ENCODE assay signal across 1 cellular context in the genomic region with DNA sequence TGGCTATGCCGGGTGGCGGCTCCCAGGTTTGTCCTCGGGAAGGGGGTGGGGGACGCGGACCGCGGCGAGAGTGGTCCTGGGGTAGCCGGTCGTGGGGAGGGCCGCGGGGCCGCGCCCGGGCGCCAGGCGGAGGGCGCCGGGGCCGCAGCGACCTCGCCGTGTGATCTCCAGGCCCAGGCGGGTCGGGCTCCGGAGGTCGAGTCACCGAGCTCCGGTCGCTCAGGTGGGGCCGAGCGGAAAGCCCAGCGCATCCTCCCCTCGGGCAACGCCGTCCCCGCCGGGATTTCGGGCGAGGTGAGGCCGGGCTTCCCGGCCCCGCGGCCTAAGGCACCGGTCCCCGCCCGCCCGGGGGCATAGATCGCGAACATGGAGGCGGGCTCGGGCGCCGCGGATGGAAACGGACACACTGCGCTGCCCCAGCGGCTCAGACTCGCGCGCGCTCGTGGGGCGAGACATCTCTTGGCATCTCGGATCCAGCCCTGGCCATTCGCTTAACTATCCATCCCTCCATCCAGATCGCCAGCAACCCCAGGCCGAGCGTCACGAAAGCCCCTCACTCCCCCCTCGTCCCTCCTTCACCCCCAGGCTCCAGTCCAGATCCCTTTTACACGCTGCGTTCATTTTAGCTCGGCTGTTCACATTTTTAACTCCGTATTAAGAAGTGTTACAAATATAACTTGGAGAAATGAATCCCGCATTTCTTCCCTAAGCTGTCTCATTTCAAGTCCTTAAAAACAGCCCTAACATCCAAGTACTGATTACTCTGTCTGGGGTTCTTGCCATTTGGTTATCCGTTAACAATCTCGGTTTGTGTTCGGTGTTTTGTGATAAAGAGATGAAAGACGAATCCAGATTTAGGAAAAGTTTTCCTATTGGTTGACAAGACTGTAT.
TF ChIP-seq lines count a peak whose summit lies in the region.

No MANE protein-coding gene starts in this region.

TF ChIP-seq in WTC11, 78 proteins besides CTCF, POLR2A, EP300 and RAD21 (continued from another document):
- TF ChIP-seq, protein P1, sequence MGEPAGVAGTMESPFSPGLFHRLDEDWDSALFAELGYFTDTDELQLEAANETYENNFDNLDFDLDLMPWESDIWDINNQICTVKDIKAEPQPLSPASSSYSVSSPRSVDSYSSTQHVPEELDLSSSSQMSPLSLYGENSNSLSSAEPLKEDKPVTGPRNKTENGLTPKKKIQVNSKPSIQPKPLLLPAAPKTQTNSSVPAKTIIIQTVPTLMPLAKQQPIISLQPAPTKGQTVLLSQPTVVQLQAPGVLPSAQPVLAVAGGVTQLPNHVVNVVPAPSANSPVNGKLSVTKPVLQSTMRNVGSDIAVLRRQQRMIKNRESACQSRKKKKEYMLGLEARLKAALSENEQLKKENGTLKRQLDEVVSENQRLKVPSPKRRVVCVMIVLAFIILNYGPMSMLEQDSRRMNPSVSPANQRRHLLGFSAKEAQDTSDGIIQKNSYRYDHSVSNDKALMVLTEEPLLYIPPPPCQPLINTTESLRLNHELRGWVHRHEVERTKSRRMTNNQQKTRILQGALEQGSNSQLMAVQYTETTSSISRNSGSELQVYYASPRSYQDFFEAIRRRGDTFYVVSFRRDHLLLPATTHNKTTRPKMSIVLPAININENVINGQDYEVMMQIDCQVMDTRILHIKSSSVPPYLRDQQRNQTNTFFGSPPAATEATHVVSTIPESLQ (CRISPR knock-in tag; IDR thresholded peaks at IDR 0.05) = no peak
- TF ChIP-seq ZBTB43 (CRISPR knock-in tag; IDR thresholded peaks at IDR 0.05) (0 out of 2 replicates have a peak, but pooled peaks have one; percentile 40), FOXK1 (CRISPR knock-in tag; IDR thresholded peaks at IDR 0.05) (0 out of 2 replicates have a peak, but pooled peaks have one; percentile 16), ZNF532 (CRISPR knock-in tag; IDR thresholded peaks at IDR 0.05; ENCODE audit: borderline replicate concordance) (no peak), FOXP1 (CRISPR knock-in tag; IDR thresholded peaks at IDR 0.05; ENCODE audit: borderline replicate concordance) (peak; percentile 47; the same call in 1 of the 2 replicates), MLX (CRISPR knock-in tag; IDR thresholded peaks at IDR 0.05) (no peak), CDX4 (CRISPR knock-in tag; IDR thresholded peaks at IDR 0.05; ENCODE audit: borderline replicate concordance) (no peak), SMAD3 (CRISPR knock-in tag; IDR thresholded peaks at IDR 0.05; ENCODE audit: borderline replicate concordance) (no peak)
- TF ChIP-seq, protein P2, sequence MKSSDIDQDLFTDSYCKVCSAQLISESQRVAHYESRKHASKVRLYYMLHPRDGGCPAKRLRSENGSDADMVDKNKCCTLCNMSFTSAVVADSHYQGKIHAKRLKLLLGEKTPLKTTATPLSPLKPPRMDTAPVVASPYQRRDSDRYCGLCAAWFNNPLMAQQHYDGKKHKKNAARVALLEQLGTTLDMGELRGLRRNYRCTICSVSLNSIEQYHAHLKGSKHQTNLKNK (CRISPR knock-in tag; IDR thresholded peaks at IDR 0.05) = no peak
- TF ChIP-seq, protein P3, sequence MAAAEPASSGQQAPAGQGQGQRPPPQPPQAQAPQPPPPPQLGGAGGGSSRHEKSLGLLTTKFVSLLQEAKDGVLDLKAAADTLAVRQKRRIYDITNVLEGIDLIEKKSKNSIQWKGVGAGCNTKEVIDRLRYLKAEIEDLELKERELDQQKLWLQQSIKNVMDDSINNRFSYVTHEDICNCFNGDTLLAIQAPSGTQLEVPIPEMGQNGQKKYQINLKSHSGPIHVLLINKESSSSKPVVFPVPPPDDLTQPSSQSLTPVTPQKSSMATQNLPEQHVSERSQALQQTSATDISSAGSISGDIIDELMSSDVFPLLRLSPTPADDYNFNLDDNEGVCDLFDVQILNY (CRISPR knock-in tag; IDR thresholded peaks at IDR 0.05) = 0 out of 2 replicates have a peak, but pooled peaks have one; percentile 21
